Comparison of ENCODE assay signal across 1 cellular context in genomic region chr15:58066042-58066867, GRCh38.
TF ChIP-seq lines count a peak whose summit lies in the region.

No MANE protein-coding gene starts in this region.

TF ChIP-seq in HepG2, 621 proteins besides CTCF, POLR2A, EP300 and RAD21 (continued from another document and continues in another):
- TF ChIP-seq, protein P1, sequence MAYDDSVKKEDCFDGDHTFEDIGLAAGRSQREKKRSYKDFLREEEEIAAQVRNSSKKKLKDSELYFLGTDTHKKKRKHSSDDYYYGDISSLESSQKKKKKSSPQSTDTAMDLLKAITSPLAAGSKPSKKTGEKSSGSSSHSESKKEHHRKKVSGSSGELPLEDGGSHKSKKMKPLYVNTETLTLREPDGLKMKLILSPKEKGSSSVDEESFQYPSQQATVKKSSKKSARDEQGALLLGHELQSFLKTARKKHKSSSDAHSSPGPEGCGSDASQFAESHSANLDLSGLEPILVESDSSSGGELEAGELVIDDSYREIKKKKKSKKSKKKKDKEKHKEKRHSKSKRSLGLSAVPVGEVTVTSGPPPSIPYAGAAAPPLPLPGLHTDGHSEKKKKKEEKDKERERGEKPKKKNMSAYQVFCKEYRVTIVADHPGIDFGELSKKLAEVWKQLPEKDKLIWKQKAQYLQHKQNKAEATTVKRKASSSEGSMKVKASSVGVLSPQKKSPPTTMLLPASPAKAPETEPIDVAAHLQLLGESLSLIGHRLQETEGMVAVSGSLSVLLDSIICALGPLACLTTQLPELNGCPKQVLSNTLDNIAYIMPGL (CRISPR knock-in tag; IDR thresholded peaks at IDR 0.05; ENCODE audit: borderline replicate concordance in 1 of 2, low read depth in 1 of 2): peak; percentile 45 to 72; a peak in 3 of 4 replicates
- TF ChIP-seq ZNF83 (CRISPR knock-in tag; IDR thresholded peaks at IDR 0.05; ENCODE audit: borderline replicate concordance) (0 out of 2 replicates have a peak, but pooled peaks have one; percentile 25), MEIS2 (CRISPR knock-in tag; IDR thresholded peaks at IDR 0.05) (peak; percentile 30; the same call in 1 of the 2 replicates), ZFX (CRISPR knock-in tag; IDR thresholded peaks at IDR 0.05; ENCODE audit: low read depth) (0 out of 2 replicates have a peak, but pooled peaks have one; percentile 23), XRCC5 (optimal IDR thresholded peaks at IDR 0.05; ENCODE audit: low read length) (peak; percentile 85), ZNF263 (CRISPR knock-in tag; IDR thresholded peaks at IDR 0.05) (peak; percentile 45; the same call in 1 of the 2 replicates), ZNF687 (CRISPR knock-in tag; IDR thresholded peaks at IDR 0.05) (peak; percentile 54), SMAD3 (CRISPR knock-in tag; IDR thresholded peaks at IDR 0.05) (no peak), TEF (CRISPR knock-in tag; IDR thresholded peaks at IDR 0.05) (no peak), MAF1 (CRISPR knock-in tag; IDR thresholded peaks at IDR 0.05; ENCODE audit: borderline replicate concordance) (0 out of 2 replicates have a peak, but pooled peaks have one; percentile 27), ZBTB7A (CRISPR knock-in tag; IDR thresholded peaks at IDR 0.05) (0 out of 2 replicates have a peak, but pooled peaks have one; percentile 56), ZNF496 (CRISPR knock-in tag; IDR thresholded peaks at IDR 0.05; ENCODE audit: insufficient replicate concordance) (no peak), ZFP36L1 (CRISPR knock-in tag; IDR thresholded peaks at IDR 0.05) (no peak), RXRA (CRISPR knock-in tag; IDR thresholded peaks at IDR 0.05) (peak; percentile 26; the same call in 1 of the 2 replicates), NFIB (CRISPR knock-in tag; IDR thresholded peaks at IDR 0.05; ENCODE audit: borderline replicate concordance) (no peak), KMT2A (CRISPR knock-in tag; IDR thresholded peaks at IDR 0.05) (no peak), TFDP1 (CRISPR knock-in tag; IDR thresholded peaks at IDR 0.05; ENCODE audit: borderline replicate concordance) (peak; percentile 65; the same call in 1 of the 2 replicates), SP4 (CRISPR knock-in tag; IDR thresholded peaks at IDR 0.05) (0 out of 2 replicates have a peak, but pooled peaks have one; percentile 36), MTF2 (CRISPR knock-in tag; IDR thresholded peaks at IDR 0.05; ENCODE audit: borderline replicate concordance) (peak; percentile 81; the same call in 1 of the 2 replicates), YY1 (IDR thresholded peaks at IDR 0.05; ENCODE audit: insufficient read depth, insufficient replicate concordance, low read depth, low read length) (peak; percentile 19), HOXA5 (CRISPR knock-in tag; IDR thresholded peaks at IDR 0.05) (no peak), E2F1 (CRISPR knock-in tag; IDR thresholded peaks at IDR 0.05) (0 out of 2 replicates have a peak, but pooled peaks have one; percentile 34), UBTF (CRISPR knock-in tag; IDR thresholded peaks at IDR 0.05) (0 out of 2 replicates have a peak, but pooled peaks have one; percentile 23), ZNF777 (CRISPR knock-in tag; IDR thresholded peaks at IDR 0.05) (peak; percentile 39; the same call in 1 of the 2 replicates), ZNF383 (CRISPR knock-in tag; IDR thresholded peaks at IDR 0.05; ENCODE audit: borderline replicate concordance) (no peak), GMEB2 (CRISPR knock-in tag; IDR thresholded peaks at IDR 0.05; ENCODE audit: low read depth) (no peak), ZZZ3 (CRISPR knock-in tag; IDR thresholded peaks at IDR 0.05; ENCODE audit: borderline replicate concordance) (no peak), TFDP2 (CRISPR knock-in tag; IDR thresholded peaks at IDR 0.05) (peak; percentile 22; the same call in 1 of the 2 replicates), ZNF839 (CRISPR knock-in tag; IDR thresholded peaks at IDR 0.05; ENCODE audit: borderline replicate concordance) (0 out of 2 replicates have a peak, but pooled peaks have one; percentile 30), SAFB2 (CRISPR knock-in tag; IDR thresholded peaks at IDR 0.05; ENCODE audit: borderline replicate concordance, low read depth) (0 out of 2 replicates have a peak, but pooled peaks have one; percentile 29)
- TF ChIP-seq, protein P2, sequence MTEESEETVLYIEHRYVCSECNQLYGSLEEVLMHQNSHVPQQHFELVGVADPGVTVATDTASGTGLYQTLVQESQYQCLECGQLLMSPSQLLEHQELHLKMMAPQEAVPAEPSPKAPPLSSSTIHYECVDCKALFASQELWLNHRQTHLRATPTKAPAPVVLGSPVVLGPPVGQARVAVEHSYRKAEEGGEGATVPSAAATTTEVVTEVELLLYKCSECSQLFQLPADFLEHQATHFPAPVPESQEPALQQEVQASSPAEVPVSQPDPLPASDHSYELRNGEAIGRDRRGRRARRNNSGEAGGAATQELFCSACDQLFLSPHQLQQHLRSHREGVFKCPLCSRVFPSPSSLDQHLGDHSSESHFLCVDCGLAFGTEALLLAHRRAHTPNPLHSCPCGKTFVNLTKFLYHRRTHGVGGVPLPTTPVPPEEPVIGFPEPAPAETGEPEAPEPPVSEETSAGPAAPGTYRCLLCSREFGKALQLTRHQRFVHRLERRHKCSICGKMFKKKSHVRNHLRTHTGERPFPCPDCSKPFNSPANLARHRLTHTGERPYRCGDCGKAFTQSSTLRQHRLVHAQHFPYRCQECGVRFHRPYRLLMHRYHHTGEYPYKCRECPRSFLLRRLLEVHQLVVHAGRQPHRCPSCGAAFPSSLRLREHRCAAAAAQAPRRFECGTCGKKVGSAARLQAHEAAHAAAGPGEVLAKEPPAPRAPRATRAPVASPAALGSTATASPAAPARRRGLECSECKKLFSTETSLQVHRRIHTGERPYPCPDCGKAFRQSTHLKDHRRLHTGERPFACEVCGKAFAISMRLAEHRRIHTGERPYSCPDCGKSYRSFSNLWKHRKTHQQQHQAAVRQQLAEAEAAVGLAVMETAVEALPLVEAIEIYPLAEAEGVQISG (CRISPR knock-in tag; IDR thresholded peaks at IDR 0.05): 0 out of 2 replicates have a peak, but pooled peaks have one; percentile 16
- TF ChIP-seq, protein P3, sequence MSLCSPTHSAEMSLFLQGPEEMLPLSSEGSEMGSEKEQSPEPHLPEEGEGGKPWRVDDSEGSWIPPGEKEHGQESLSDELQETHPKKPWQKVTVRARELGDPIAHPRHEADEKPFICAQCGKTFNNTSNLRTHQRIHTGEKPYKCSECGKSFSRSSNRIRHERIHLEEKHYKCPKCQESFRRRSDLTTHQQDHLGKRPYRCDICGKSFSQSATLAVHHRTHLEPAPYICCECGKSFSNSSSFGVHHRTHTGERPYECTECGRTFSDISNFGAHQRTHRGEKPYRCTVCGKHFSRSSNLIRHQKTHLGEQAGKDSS (CRISPR knock-in tag; IDR thresholded peaks at IDR 0.05; ENCODE audit: borderline replicate concordance, low read depth): 0 out of 2 replicates have a peak, but pooled peaks have one; percentile 47
- TF ChIP-seq, protein P4, sequence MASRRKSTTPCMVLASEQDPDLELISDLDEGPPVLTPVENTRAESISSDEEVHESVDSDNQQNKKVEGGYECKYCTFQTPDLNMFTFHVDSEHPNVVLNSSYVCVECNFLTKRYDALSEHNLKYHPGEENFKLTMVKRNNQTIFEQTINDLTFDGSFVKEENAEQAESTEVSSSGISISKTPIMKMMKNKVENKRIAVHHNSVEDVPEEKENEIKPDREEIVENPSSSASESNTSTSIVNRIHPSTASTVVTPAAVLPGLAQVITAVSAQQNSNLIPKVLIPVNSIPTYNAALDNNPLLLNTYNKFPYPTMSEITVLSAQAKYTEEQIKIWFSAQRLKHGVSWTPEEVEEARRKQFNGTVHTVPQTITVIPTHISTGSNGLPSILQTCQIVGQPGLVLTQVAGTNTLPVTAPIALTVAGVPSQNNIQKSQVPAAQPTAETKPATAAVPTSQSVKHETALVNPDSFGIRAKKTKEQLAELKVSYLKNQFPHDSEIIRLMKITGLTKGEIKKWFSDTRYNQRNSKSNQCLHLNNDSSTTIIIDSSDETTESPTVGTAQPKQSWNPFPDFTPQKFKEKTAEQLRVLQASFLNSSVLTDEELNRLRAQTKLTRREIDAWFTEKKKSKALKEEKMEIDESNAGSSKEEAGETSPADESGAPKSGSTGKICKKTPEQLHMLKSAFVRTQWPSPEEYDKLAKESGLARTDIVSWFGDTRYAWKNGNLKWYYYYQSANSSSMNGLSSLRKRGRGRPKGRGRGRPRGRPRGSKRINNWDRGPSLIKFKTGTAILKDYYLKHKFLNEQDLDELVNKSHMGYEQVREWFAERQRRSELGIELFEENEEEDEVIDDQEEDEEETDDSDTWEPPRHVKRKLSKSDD (CRISPR knock-in tag; IDR thresholded peaks at IDR 0.05; ENCODE audit: low read depth): no peak
